In the genomic region with DNA sequence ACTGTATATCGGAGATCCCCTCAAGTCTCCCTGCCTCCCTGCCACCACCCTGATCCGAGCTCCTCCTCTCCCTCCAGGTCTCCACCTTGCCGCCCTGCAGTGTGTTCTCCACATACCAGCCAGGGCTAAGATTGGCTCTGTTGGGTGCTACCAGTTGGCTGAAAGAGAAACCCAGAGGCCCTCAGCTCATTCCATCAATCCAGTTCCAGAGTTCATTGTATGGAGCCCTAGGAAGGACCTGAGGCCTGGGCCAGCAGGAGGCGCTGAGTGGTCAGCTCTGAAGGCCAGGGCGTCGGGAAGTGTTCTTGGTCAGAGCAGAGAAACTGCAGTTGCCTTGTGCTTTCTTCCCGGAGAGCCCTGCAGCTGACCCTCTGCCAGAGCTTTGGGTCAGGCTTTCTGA, we compare ENCODE assay signal across 9 cellular contexts. TPM values are rescaled to one million over a fixed set of nuclear protein-coding genes. Genes with fewer than 3 reads are reported as not detected.
DNase-seq lines count a peak whose midpoint lies in the region; ATAC-seq, FAIRE-seq and TF ChIP-seq lines count a peak whose summit lies in the region.
"Had no signal": no experiment of that assay in that cellular context is flagged by ENCODE, and none has a peak within 500 bp of the region (broad histone marks: within the 10 kb centered on the region; RNA-seq: fewer than 3 reads in every experiment).

No MANE protein-coding gene starts in this region.

- BruUV-seq in K562 (replicated peaks; lab: Mats Ljungman, UMichigan) = no TSS peak

- no peaks in the 10 kb centered on the region for H3K9me1 ChIP-seq in K562 (ENCODE audit: control insufficient read depth, insufficient read depth, low read length)

- in situ Hi-C loops in K562 (cut with MboI) = no loop called here

- H3K4me1 ChIP-seq in DOHH2 (ENCODE audit: control insufficient read depth, low read length) = peaks cover 16% of the 10 kb centered on the region
- peaks cover 14% of the 10 kb centered on the region for H3K4me1 ChIP-seq in Karpas-422 (ENCODE audit: low read length)
- H3K4me1 ChIP-seq in K562 (replicated peaks in 1 of 2; ENCODE audit: control insufficient read depth in 2 of 2, insufficient read depth in 2 of 2, low read length in 2 of 2) = peaks cover 22 to 33% of the 10 kb centered on the region in 2 experiments; a peak in 4 of 5 replicates
- H3K4me1 ChIP-seq in lower lobe of right lung = peaks cover 26% of the 10 kb centered on the region

- FAIRE-seq in K562 (lab: Jason Lieb, UNC) = peak; percentile 75

- H2AFZ ChIP-seq in Karpas-422 (ENCODE audit: low read length) (peak overlapping the region; percentile 40), K562 (ENCODE audit: low read depth, low read length) (peak overlapping the region; percentile 88)

- intact Hi-C loops in K562 (cut with micrococcal nuclease) (loop anchor here (1.0 to 5.0 kb wide), 6 partner anchors 44 to 213 kb away; no protein-coding TSS in a partner anchor), lower lobe of right lung (cut with DNase I) (no loop called here)

- TF ChIP-seq POLR2A in K562 (conservative IDR thresholded peaks at IDR 0.05) = no peak

- TF ChIP-seq RAD21 in K562 (CRISPR knock-in tag; conservative IDR thresholded peaks at IDR 0.05 in 1 of 2, IDR thresholded peaks at IDR 0.05 in 1 of 2) = no peak

- TF ChIP-seq EP300 in K562 (IDR thresholded peaks at IDR 0.05; ENCODE audit: low read length) = peak; percentile 48

- H3K27ac ChIP-seq in DOHH2 (ENCODE audit: low read depth, low read length) (no peak overlapping the region), Karpas-422 (ENCODE audit: low read length) (no peak overlapping the region), K562 (ENCODE audit: extremely low read depth, low read depth, low read length) (no peak overlapping the region), lower lobe of right lung (no peak overlapping the region)

- CTCF ChIA-PET in K562 (lab: Yijun Ruan, JAX; ENCODE audit: low intra/inter-chr PET ratio) = interaction anchor here (0.6 to 2.6 kb wide), 5 partner anchors 64 to 272 kb away, joined by 3 to 19 read pairs (median 4); no protein-coding TSS in a partner anchor

- no peaks in the 10 kb centered on the region for H3K9me2 ChIP-seq in DOHH2 (replicated peaks; ENCODE audit: control insufficient read depth, low read length)
- H3K9me2 ChIP-seq in Karpas-422 (replicated peaks; ENCODE audit: insufficient read depth, low read length) = no peaks in the 10 kb centered on the region

- H4K20me1 ChIP-seq in DOHH2 (ENCODE audit: control insufficient read depth, insufficient read depth, low read depth, low read length) = no peaks in the 10 kb centered on the region
- peaks cover 5% of the 10 kb centered on the region; the same call in 1 of the 2 replicates for H4K20me1 ChIP-seq in Karpas-422 (ENCODE audit: insufficient read depth, low read depth, low read length)
- peaks cover 9% of the 10 kb centered on the region; the same call in 1 of the 2 replicates for H4K20me1 ChIP-seq in K562 (replicated peaks; ENCODE audit: control insufficient read depth, insufficient read depth, low read length)

- ATAC-seq in K562 = peak; percentile 87
- no peak for ATAC-seq in lower lobe of right lung
- ATAC-seq in HG03097 (IDR thresholded peaks at IDR 0.05; ENCODE audit: low FRiP score, unreplicated experiment) = no peak
- no peak for ATAC-seq in GM18502 (IDR thresholded peaks at IDR 0.05; ENCODE audit: poor library complexity, unreplicated experiment)
- ATAC-seq: left ventricle myocardium superior had no signal

- 30% methylated on average over 7 of the region's 7 CpGs for WGBS in K562 (ENCODE audit: insufficient coverage, low coverage, missing lambda C conversion rate)

- H3K27me3 ChIP-seq in DOHH2 (ENCODE audit: control insufficient read depth, low read length) (no peaks in the 10 kb centered on the region), Karpas-422 (ENCODE audit: low read length) (no peaks in the 10 kb centered on the region), K562 (ENCODE audit: control insufficient read depth in 2 of 2, insufficient read depth in 2 of 2, low read length in 2 of 2) (peaks cover 0 to 8% of the 10 kb centered on the region in 2 experiments; a peak in 3 of 5 replicates), lower lobe of right lung (ENCODE audit: low read depth) (no peaks in the 10 kb centered on the region)

- TF ChIP-seq CTCF in DOHH2 (IDR thresholded peaks at IDR 0.05; ENCODE audit: low read depth, low read length, poor library complexity, severe bottlenecking) (peak; percentile 72), K562 (IDR thresholded peaks at IDR 0.05 in 2 of 3, conservative IDR thresholded peaks at IDR 0.05 in 1 of 3; ENCODE audit: insufficient read depth in 2 of 3, low read depth in 1 of 3, low read length in 3 of 3) (peak in 1 of 3 experiments; percentile 99; a peak in 2 of 6 replicates), lower lobe of right lung (IDR thresholded peaks at IDR 0.05) (peak; percentile 15)

- peaks cover 17% of the 10 kb centered on the region for H3K36me3 ChIP-seq in DOHH2 (ENCODE audit: control insufficient read depth, low read length)
- no peaks in the 10 kb centered on the region for H3K36me3 ChIP-seq in Karpas-422 (ENCODE audit: insufficient read depth, low read length)
- H3K36me3 ChIP-seq in K562 (ENCODE audit: control insufficient read depth, insufficient read depth, low read length) = peaks cover 19% of the 10 kb centered on the region; the same call in 2 of the 3 replicates
- H3K36me3 ChIP-seq in lower lobe of right lung = no peaks in the 10 kb centered on the region

- H3K4me2 ChIP-seq in DOHH2 (ENCODE audit: low read length) (no peak overlapping the region), Karpas-422 (ENCODE audit: low read depth, low read length, poor library complexity, severe bottlenecking) (no peak overlapping the region), K562 (ENCODE audit: insufficient read depth, low read length) (peak overlapping the region; percentile 4; the same call in 1 of the 2 replicates)

- H3K9me3 ChIP-seq in DOHH2 (ENCODE audit: control insufficient read depth, insufficient read depth, low read length) = no peaks in the 10 kb centered on the region
- H3K9me3 ChIP-seq in Karpas-422 (ENCODE audit: low read length) = no peaks in the 10 kb centered on the region
- no peaks in the 10 kb centered on the region for H3K9me3 ChIP-seq in K562 (replicated peaks; ENCODE audit: control insufficient read depth, insufficient read depth, low read depth, low read length)
- no peaks in the 10 kb centered on the region for H3K9me3 ChIP-seq in lower lobe of right lung

- H3K4me3 ChIP-seq in DOHH2 (ENCODE audit: low read length) (no peak overlapping the region), Karpas-422 (ENCODE audit: low read length) (no peak overlapping the region), K562 (no peak overlapping the region), lower lobe of right lung (no peak overlapping the region)

- POLR2A ChIA-PET in K562 (lab: Yijun Ruan, JAX) = interaction anchor here (0.5 to 22.7 kb wide), 26 partner anchors 8 to 1084 kb away, joined by 3 to 382 read pairs (median 4); no protein-coding TSS in a partner anchor

- no peaks in the 10 kb centered on the region; the same call in 1 of the 2 replicates for H3F3A ChIP-seq in DOHH2 (ENCODE audit: control insufficient read depth, insufficient read depth)

- DNase-seq in Karpas-422 (peak; percentile 62), K562 (ENCODE audit: extremely low read depth in 1 of 4, low spot score in 3 of 4) (peak; percentile 81 to 98 (median 90)), lower lobe of right lung (no peak), GM19238 (ENCODE audit: insufficient read length, low spot score) (no peak), SIG-M5 treated with dmso at 0.1 percent for 504 hours (lab: John Stamatoyannopoulos, UW; ENCODE audit: unreplicated experiment) (no peak)
- DNase-seq: left ventricle myocardium superior had no signal

- H3K9ac ChIP-seq in Karpas-422 (ENCODE audit: low read length) = no peak overlapping the region
- peak overlapping the region in 1 of 2 experiments; percentile 21; a peak in 2 of 4 replicates for H3K9ac ChIP-seq in K562 (ENCODE audit: insufficient read depth in 1 of 2, low read depth in 2 of 2, low read length in 2 of 2)

- H3K79me2 ChIP-seq in DOHH2 (ENCODE audit: control insufficient read depth, low read length) (peaks cover 31% of the 10 kb centered on the region), Karpas-422 (ENCODE audit: low read length) (peaks cover 31% of the 10 kb centered on the region), K562 (ENCODE audit: control insufficient read depth, insufficient read depth, low read length) (peaks cover 30% of the 10 kb centered on the region)

RNA-seq across cellular contexts. Expression of gene TOP3B, which starts 2.2 kb away (rescaled TPM):
- 38.1 and 72.9 TPM in 2 replicates for total RNA-seq in Karpas-422 (2014; rRNA removed; shearing (Covaris generic); ENCODE audit: low replicate concordance)
- total RNA-seq in K562 (2011; cell fraction: chromatin; rRNA removed; ENCODE audit: low replicate concordance) = 654 and 1,271 TPM in 2 replicates
- 667 and 676 TPM in 2 replicates for total RNA-seq in K562 (2011; cell fraction: nucleolus; rRNA removed)
- total RNA-seq in K562 (2011; cell fraction: nucleoplasm; rRNA removed) = 562 and 595 TPM in 2 replicates
- total RNA-seq in K562 (2014; rRNA removed) = 168 and 209 TPM in 2 replicates
- 70.7 and 93.0 TPM in 2 replicates for total RNA-seq in K562 (2014; rRNA removed; fragmentation: Illumina TruSeq; extraction: Trizol)
- total RNA-seq in K562 (2015; rRNA removed; fragmentation: Illumina TruSeq; extraction: Trizol) = 132 and 135 TPM in 2 replicates
- 182 and 188 TPM in 2 replicates for total RNA-seq in K562 (2021)
- 77.5 and 115 TPM in 2 replicates for polyA plus RNA-seq in K562 (2011; rRNA removed)
- polyA plus RNA-seq in K562 (2011; cell fraction: cytosol; rRNA removed) = 70.1 and 77.8 TPM in 2 replicates
- polyA plus RNA-seq in K562 (2011; cell fraction: nucleus; rRNA removed) = 984 and 1,286 TPM in 2 replicates
- polyA plus RNA-seq in K562 (2012) = 96.9 and 122 TPM in 2 replicates
- 112 and 123 TPM in 2 replicates for polyA plus RNA-seq in K562 (2014; fragmentation: Illumina TruSeq; extraction: Trizol)
- 10 to 100 TPM in 1 of 2 experiments, 1 to 10 TPM in 1; 3.0 to 11.5 TPM for polyA plus RNA-seq in K562 (2014; fragmentation: Nextera tagmentation; extraction: Ambion mirVana)
- 153 and 161 TPM in 2 replicates for polyA plus RNA-seq in K562 (2014; rRNA removed)
- polyA minus RNA-seq in K562 (2011; rRNA and poly(A)+ RNA removed) = 98.9 and 108 TPM in 2 replicates
- 76.3 and 79.3 TPM in 2 replicates for polyA minus RNA-seq in K562 (2011; cell fraction: cytosol; rRNA and poly(A)+ RNA removed)
- 248 and 295 TPM in 2 replicates for polyA minus RNA-seq in K562 (2011; cell fraction: nucleus; rRNA and poly(A)+ RNA removed)
- total RNA-seq in lower lobe of right lung = 32.1 TPM

RNA-seq across cellular contexts. Expression of gene PPM1F, which starts 32.1 kb away (rescaled TPM):
- total RNA-seq in Karpas-422 (2014; rRNA removed; shearing (Covaris generic); ENCODE audit: low replicate concordance) = 21.1 and 47.8 TPM in 2 replicates
- 103 and 226 TPM in 2 replicates for total RNA-seq in K562 (2011; cell fraction: chromatin; rRNA removed; ENCODE audit: low replicate concordance)
- total RNA-seq in K562 (2011; cell fraction: nucleolus; rRNA removed) = 122 and 135 TPM in 2 replicates
- total RNA-seq in K562 (2011; cell fraction: nucleoplasm; rRNA removed) = 120 and 153 TPM in 2 replicates
- 132 and 153 TPM in 2 replicates for total RNA-seq in K562 (2014; rRNA removed)
- 33.1 and 36.9 TPM in 2 replicates for total RNA-seq in K562 (2014; rRNA removed; fragmentation: Illumina TruSeq; extraction: Trizol)
- 74.6 and 75.0 TPM in 2 replicates for total RNA-seq in K562 (2015; rRNA removed; fragmentation: Illumina TruSeq; extraction: Trizol)
- 157 and 159 TPM in 2 replicates for total RNA-seq in K562 (2021)
- 64.0 and 73.1 TPM in 2 replicates for polyA plus RNA-seq in K562 (2011; rRNA removed)
- polyA plus RNA-seq in K562 (2011; cell fraction: cytosol; rRNA removed) = 74.8 and 124 TPM in 2 replicates
- polyA plus RNA-seq in K562 (2011; cell fraction: nucleus; rRNA removed) = 187 and 284 TPM in 2 replicates
- 81.6 and 118 TPM in 2 replicates for polyA plus RNA-seq in K562 (2012)
- 53.8 and 92.1 TPM in 2 replicates for polyA plus RNA-seq in K562 (2014; fragmentation: Illumina TruSeq; extraction: Trizol)
- polyA plus RNA-seq in K562 (2014; fragmentation: Nextera tagmentation; extraction: Ambion mirVana) = 1 to 10 TPM; 2.1 to 4.5 TPM
- polyA plus RNA-seq in K562 (2014; rRNA removed) = 110 and 121 TPM in 2 replicates
- polyA minus RNA-seq in K562 (2011; rRNA and poly(A)+ RNA removed) = 29.5 and 43.3 TPM in 2 replicates
- 53.3 and 68.1 TPM in 2 replicates for polyA minus RNA-seq in K562 (2011; cell fraction: cytosol; rRNA and poly(A)+ RNA removed)
- 34.9 and 45.5 TPM in 2 replicates for polyA minus RNA-seq in K562 (2011; cell fraction: nucleus; rRNA and poly(A)+ RNA removed)
- 51.0 TPM for total RNA-seq in lower lobe of right lung

Comparison
In these comparisons a context has a peak if more than half of its experiments do, and no peak if none do; other contexts are left out.
1. DNase-seq: peak in Karpas-422 (single experiment) and K562 (4 of 4); none in lower lobe of right lung (single experiment), GM19238 (single experiment) and SIG-M5 treated with dmso at 0.1 percent for 504 hours (single experiment).